ENCODE assay signal across 16 cellular contexts in genomic region chr6:3372184-3372846, GRCh38.
DNase-seq lines count a peak whose midpoint lies in the region; ATAC-seq and TF ChIP-seq lines count a peak whose summit lies in the region.
"Had no signal": no experiment of that assay in that cellular context is flagged by ENCODE, and none has a peak within 500 bp of the region (broad histone marks: within the 10 kb centered on the region; RNA-seq: fewer than 3 reads in every experiment).

No MANE protein-coding gene starts in this region.

- H3K4me3 ChIP-seq in naive thymus-derived CD4-positive, alpha-beta T cell (ENCODE audit: low read length): no peak overlapping the region
- H3K4me3 ChIP-seq: spleen had no signal

- H3K27me3 ChIP-seq in naive thymus-derived CD4-positive, alpha-beta T cell (ENCODE audit: control insufficient read depth in 2 of 2, insufficient read depth in 2 of 2, low read length in 2 of 2): no peaks in the 10 kb centered on the region

- H3K4me3 Mint-ChIP-seq in chondrocyte (ENCODE audit: unreplicated experiment): no peak overlapping the region
- no peak overlapping the region for H3K4me3 Mint-ChIP-seq in naive thymus-derived CD4-positive, alpha-beta T cell
- H3K4me3 Mint-ChIP-seq: activated CD4-positive, alpha-beta memory T cell treated with anti-CD3 and anti-CD28 coated beads for 36 hours had no signal

- intact Hi-C loops in naive thymus-derived CD4-positive, alpha-beta T cell (cut with micrococcal nuclease): loop anchor here in 1 of 2 donors (5.0 kb wide), 1 partner anchor 55 kb away; no protein-coding TSS in a partner anchor

- peak; percentile 0; the same call in 1 of the 2 replicates for TF ChIP-seq CTCF in AG09319 (IDR thresholded peaks at IDR 0.05; ENCODE audit: low read depth, low read length)
- TF ChIP-seq CTCF in chondrocyte (IDR thresholded peaks at IDR 0.05): peak; percentile 14

- POLR2A ChIA-PET in naive thymus-derived CD4-positive, alpha-beta T cell (lab: Charles Lee): interaction anchor here (1.1 kb wide), 1 partner anchor 11 kb away, joined by 5 read pairs; no protein-coding TSS in a partner anchor

- H3K9me3 ChIP-seq in naive thymus-derived CD4-positive, alpha-beta T cell (ENCODE audit: control insufficient read depth in 2 of 3, low read length in 3 of 3): no peaks in the 10 kb centered on the region
- H3K9me3 ChIP-seq: spleen had no signal

- ATAC-seq in naive thymus-derived CD4-positive, alpha-beta T cell: no peak

- DNase-seq in AG09319 (ENCODE audit: extremely low read depth, low read depth) (no peak), HT-29 (ENCODE audit: low spot score) (peak; percentile 56), chondrocyte (ENCODE audit: low spot score) (no peak), DMS79 treated with DMSO at 0.1 percent for 48 hours (lab: John Stamatoyannopoulos, UW) (no peak), mesenteric fat pad (ENCODE audit: low spot score) (no peak), NCI-H1417 (lab: John Stamatoyannopoulos, UW) (no peak), Kasumi-1 (lab: John Stamatoyannopoulos, UW) (no peak)
- DNase-seq in naive thymus-derived CD4-positive, alpha-beta T cell: no peak
- DNase-seq: activated CD4-positive, alpha-beta memory T cell treated with anti-CD3 and anti-CD28 coated beads for 36 hours; Karpas-422; NCI-H1930; NCI-H748 treated with DMSO at 0.1 percent for 48 hours; nucleus accumbens; spleen; T1000 had no signal

- H3K4me1 Mint-ChIP-seq in chondrocyte (ENCODE audit: low read depth): peaks cover 14% of the 10 kb centered on the region
- H3K4me1 Mint-ChIP-seq in naive thymus-derived CD4-positive, alpha-beta T cell: peaks cover 5 to 66% (median 53%) of the 10 kb centered on the region in 7 donors

- peaks cover 6 to 22% of the 10 kb centered on the region in 2 donors for H3K4me1 ChIP-seq in naive thymus-derived CD4-positive, alpha-beta T cell (ENCODE audit: control insufficient read depth in 2 of 2, insufficient read depth in 2 of 2, low read length in 2 of 2)

- no peaks in the 10 kb centered on the region for H3K27me3 Mint-ChIP-seq in chondrocyte (ENCODE audit: low read depth)
- H3K27me3 Mint-ChIP-seq in naive thymus-derived CD4-positive, alpha-beta T cell: peaks cover 0 to 2% (median 0%) of the 10 kb centered on the region in 5 donors
- H3K27me3 Mint-ChIP-seq: activated CD4-positive, alpha-beta memory T cell treated with anti-CD3 and anti-CD28 coated beads for 36 hours had no signal

- CTCF ChIA-PET in naive thymus-derived CD4-positive, alpha-beta T cell (lab: Charles Lee): no interaction called here

- H3K27ac Mint-ChIP-seq in chondrocyte (ENCODE audit: unreplicated experiment): no peak overlapping the region
- peak overlapping the region in 7 of 9 donors; percentile 48 to 98 (median 89) for H3K27ac Mint-ChIP-seq in naive thymus-derived CD4-positive, alpha-beta T cell
- H3K27ac Mint-ChIP-seq: activated CD4-positive, alpha-beta memory T cell treated with anti-CD3 and anti-CD28 coated beads for 36 hours; activated T-helper 2 cell treated with anti-CD3 and anti-CD28 coated beads, Interferon-gamma antibody, Interleukin-2, Interleukin-4, amounts not matched to agents 10 μg/mL and 5 μg/mL and 100 μg/mL, durations not matched to agents 14 hours and 24 hours and 36 hours had no signal

- H3K9me3 Mint-ChIP-seq in chondrocyte (ENCODE audit: low read depth): no peaks in the 10 kb centered on the region
- no peaks in the 10 kb centered on the region for H3K9me3 Mint-ChIP-seq in naive thymus-derived CD4-positive, alpha-beta T cell
- H3K9me3 Mint-ChIP-seq: activated CD4-positive, alpha-beta memory T cell treated with anti-CD3 and anti-CD28 coated beads for 36 hours; activated T-helper 2 cell treated with anti-CD3 and anti-CD28 coated beads, Interferon-gamma antibody, Interleukin-2, Interleukin-4, amounts not matched to agents 10 μg/mL and 5 μg/mL and 100 μg/mL, durations not matched to agents 14 hours and 24 hours and 36 hours had no signal

- H3K27ac ChIP-seq in naive thymus-derived CD4-positive, alpha-beta T cell (ENCODE audit: low read depth, low read length): no peak overlapping the region
- H3K27ac ChIP-seq: spleen had no signal

- H3K36me3 Mint-ChIP-seq in chondrocyte (ENCODE audit: low read depth): peaks cover 1% of the 10 kb centered on the region
- peaks cover 0 to 6% (median 0%) of the 10 kb centered on the region in 5 donors for H3K36me3 Mint-ChIP-seq in naive thymus-derived CD4-positive, alpha-beta T cell
- H3K36me3 Mint-ChIP-seq: activated CD4-positive, alpha-beta memory T cell treated with anti-CD3 and anti-CD28 coated beads for 36 hours had no signal

- H3K36me3 ChIP-seq in naive thymus-derived CD4-positive, alpha-beta T cell (ENCODE audit: control insufficient read depth in 2 of 3, insufficient read depth in 3 of 3, low read length in 3 of 3): no peaks in the 10 kb centered on the region
- H3K36me3 ChIP-seq: spleen had no signal
